ENCODE assay signal across 27 cellular contexts in genomic region chr14:33689680-33690079, GRCh38.
"Had no signal": no experiment of that assay in that cellular context is flagged by ENCODE, and none has a peak within 500 bp of the region (broad histone marks: within the 10 kb centered on the region; RNA-seq: fewer than 3 reads in every experiment).

No MANE protein-coding gene starts in this region.

- H3K4me2 ChIP-seq: neural progenitor cell had no signal

- H3K4me1 ChIP-seq: parathyroid adenoma, psoas muscle, right lobe of liver, sigmoid colon, stomach, thyroid gland, upper lobe of right lung, uterus had no signal

- H3K9ac ChIP-seq: neural progenitor cell, parathyroid adenoma had no signal

- H3K27me3 Mint-ChIP-seq: progenitor cell of endocrine pancreas; stimulated activated naive B cell treated with anti-CD40 and anti-IgM and Interleukin-4, amounts not matched to agents 10 μg/mL and 1 μg/mL and 100 μg/mL, for 72 hours; stimulated activated naive CD8-positive, alpha-beta T cell treated with anti-CD3 and anti-CD28 coated beads, Interleukin-15, Interleukin-2, amounts not matched to agents 100 ng/mL and 50 ng/mL, for 24 hours had no signal

- ATAC-seq: natural killer cell; psoas muscle; right cardiac atrium; right lobe of liver; stimulated activated effector memory CD8-positive, alpha-beta T cell treated with anti-CD3 and anti-CD28 coated beads, Interleukin-12 subunit alpha, Interleukin-12 subunit beta, amount 100 ng/mL, for 72 hours; stimulated activated naive B cell treated with anti-CD40 and anti-IgM and Interleukin-4, amounts not matched to agents 10 μg/mL and 1 μg/mL and 100 μg/mL, for 72 hours; upper lobe of right lung had no signal

- H3K36me3 Mint-ChIP-seq: natural killer cell; neural progenitor cell; stimulated activated effector memory CD8-positive, alpha-beta T cell treated with anti-CD3 and anti-CD28 coated beads, Interleukin-12 subunit alpha, Interleukin-12 subunit beta, amount 100 ng/mL, for 72 hours; stimulated activated naive B cell treated with anti-CD40 and anti-IgM and Interleukin-4, amounts not matched to agents 10 μg/mL and 1 μg/mL and 100 μg/mL, for 72 hours; type B pancreatic cell had no signal

- H3K4me3 Mint-ChIP-seq: natural killer cell; nephron; neural progenitor cell; stimulated activated effector memory CD8-positive, alpha-beta T cell treated with anti-CD3 and anti-CD28 coated beads, Interleukin-12 subunit alpha, Interleukin-12 subunit beta, amount 100 ng/mL, for 72 hours; stimulated activated naive B cell treated with anti-CD40 and anti-IgM and Interleukin-4, amounts not matched to agents 10 μg/mL and 1 μg/mL and 100 μg/mL, for 72 hours; stimulated activated naive CD8-positive, alpha-beta T cell treated with anti-CD3 and anti-CD28 coated beads, Interleukin-15, Interleukin-2, amounts not matched to agents 100 ng/mL and 50 ng/mL, for 24 hours; type B pancreatic cell had no signal

- DNase-seq: natural killer cell; occipital lobe; ovary; psoas muscle; right cardiac atrium; right lobe of liver; sigmoid colon; small intestine; stimulated activated CD4-positive, alpha-beta T cell treated with anti-CD3 and anti-CD28 coated beads, Interleukin-15, amount 100 ng/mL, for 24 hours; stimulated activated CD4-positive, alpha-beta T cell treated with anti-CD3 and anti-CD28 coated beads, Interleukin-2, amount 100 ng/mL, for 24 hours; stimulated activated CD4-positive, alpha-beta T cell treated with anti-CD3 and anti-CD28 coated beads, Interleukin-2, amount 100 ng/mL, for 48 hours; stimulated activated CD4-positive, alpha-beta T cell treated with anti-CD3 and anti-CD28 coated beads, Interleukin-4, amount 100 ng/mL, for 24 hours; stimulated activated naive B cell treated with anti-CD40 and anti-IgM and Interleukin-4, amounts not matched to agents 10 μg/mL and 1 μg/mL and 100 μg/mL, for 72 hours; stimulated activated naive CD4-positive, alpha-beta T cell treated with Interleukin-2 at 50 U/mL for 16 hours; stomach; thyroid gland; upper lobe of right lung; uterus had no signal

- H3K27me3 ChIP-seq: neural progenitor cell, ovary, right lobe of liver, sigmoid colon, stomach, thyroid gland, tibial nerve, uterus had no signal

- H3K9me3 Mint-ChIP-seq: nephron; neural progenitor cell; stimulated activated effector memory CD8-positive, alpha-beta T cell treated with anti-CD3 and anti-CD28 coated beads, Interleukin-12 subunit alpha, Interleukin-12 subunit beta, amount 100 ng/mL, for 72 hours; stimulated activated naive B cell treated with anti-CD40 and anti-IgM and Interleukin-4, amounts not matched to agents 10 μg/mL and 1 μg/mL and 100 μg/mL, for 72 hours; stimulated activated naive CD8-positive, alpha-beta T cell treated with anti-CD3 and anti-CD28 coated beads, Interleukin-15, Interleukin-2, amounts not matched to agents 100 ng/mL and 50 ng/mL, for 24 hours had no signal

- H3K36me3 ChIP-seq: neural progenitor cell, ovary, right lobe of liver, sigmoid colon, stomach, thoracic aorta, thyroid gland, tibial nerve, upper lobe of right lung, uterus had no signal

- H3K9me3 ChIP-seq: ovary, psoas muscle, right lobe of liver, sigmoid colon, stomach, thoracic aorta, thyroid gland, tibial nerve, upper lobe of right lung, uterus had no signal

- H2AFZ ChIP-seq: neural progenitor cell, parathyroid adenoma had no signal

- H3K4me3 ChIP-seq: neural progenitor cell, ovary, psoas muscle, right lobe of liver, sigmoid colon, stomach, thoracic aorta, thyroid gland, tibial nerve, upper lobe of right lung, uterus had no signal

- H3K79me2 ChIP-seq: parathyroid adenoma had no signal

- H3K4me1 Mint-ChIP-seq: natural killer cell; nephron; stimulated activated effector memory CD8-positive, alpha-beta T cell treated with anti-CD3 and anti-CD28 coated beads, Interleukin-12 subunit alpha, Interleukin-12 subunit beta, amount 100 ng/mL, for 72 hours; stimulated activated naive B cell treated with anti-CD40 and anti-IgM and Interleukin-4, amounts not matched to agents 10 μg/mL and 1 μg/mL and 100 μg/mL, for 72 hours had no signal

- H3K27ac ChIP-seq: neural progenitor cell, ovary, parathyroid adenoma, psoas muscle, right lobe of liver, sigmoid colon, stomach, thoracic aorta, thyroid gland, tibial nerve, upper lobe of right lung, uterus had no signal
